2 cellular contexts compared by ENCODE assay signal in genomic region chr5:40409600-40409999, GRCh38.
TF ChIP-seq lines count a peak whose summit lies in the region.

No MANE protein-coding gene starts in this region.

TF ChIP-seq in liver, 16 proteins besides CTCF, POLR2A, EP300 and RAD21:
- TF ChIP-seq REST (IDR thresholded peaks at IDR 0.05) (no peak), TAF1 (conservative IDR thresholded peaks at IDR 0.05) (no peak), NR2F2 (IDR thresholded peaks at IDR 0.05) (no peak), YY1 (IDR thresholded peaks at IDR 0.05) (no peak)
TF ChIP-seq in liver: peak in this region for 0.

TF ChIP-seq in HepG2, 621 proteins besides CTCF, POLR2A, EP300 and RAD21 (continued from another document):
- TF ChIP-seq SKI (IDR thresholded peaks at IDR 0.05; ENCODE audit: partially characterized antibody) (no peak), THAP7 (CRISPR knock-in tag; IDR thresholded peaks at IDR 0.05) (no peak), HNF1B (CRISPR knock-in tag; IDR thresholded peaks at IDR 0.05) (no peak), ZNF883 (CRISPR knock-in tag; IDR thresholded peaks at IDR 0.05; ENCODE audit: not compliant biosample characterization) (no peak), ZNF343 (CRISPR knock-in tag; IDR thresholded peaks at IDR 0.05) (no peak), ETV5 (CRISPR knock-in tag; IDR thresholded peaks at IDR 0.05; ENCODE audit: borderline replicate concordance) (no peak), ZNF788 (CRISPR knock-in tag; IDR thresholded peaks at IDR 0.05; ENCODE audit: borderline replicate concordance) (no peak), ARHGAP35 (CRISPR knock-in tag; IDR thresholded peaks at IDR 0.05; ENCODE audit: borderline replicate concordance) (no peak), POGZ (CRISPR knock-in tag; IDR thresholded peaks at IDR 0.05) (no peak), NFKB2 (CRISPR knock-in tag; IDR thresholded peaks at IDR 0.05; ENCODE audit: borderline replicate concordance) (no peak), AGO1 (IDR thresholded peaks at IDR 0.05; ENCODE audit: low read depth, low read length, poor library complexity, severe bottlenecking) (no peak), TEAD3 (CRISPR knock-in tag; optimal IDR thresholded peaks at IDR 0.05; ENCODE audit: borderline replicate concordance) (no peak), KMT2A (CRISPR knock-in tag; IDR thresholded peaks at IDR 0.05) (no peak), ZNF260 (CRISPR knock-in tag; IDR thresholded peaks at IDR 0.05; ENCODE audit: borderline replicate concordance, low read depth) (no peak), ZMYM4 (CRISPR knock-in tag; IDR thresholded peaks at IDR 0.05) (no peak)
